In genomic region chr1:45011837-45012638, GRCh38 we compare ENCODE assay signal across 1 cellular context.
TF ChIP-seq lines count a peak whose summit lies in the region.

TSS of gene UROD (plus strand) at chr1:45012254. CDS start at chr1:45012266, 12 bp downstream.

TF ChIP-seq in K562, 482 proteins besides CTCF, POLR2A, EP300 and RAD21 (continued from another document and continues in another):
- TF ChIP-seq UBTF (IDR thresholded peaks at IDR 0.05; ENCODE audit: borderline replicate concordance in 1 of 2, low read depth in 2 of 2, low read length in 2 of 2) (0 out of 4 replicates have a peak, but pooled peaks of 1 of the 2 experiments have one; percentile 26), SIX5 (IDR thresholded peaks at IDR 0.05; ENCODE audit: borderline replicate concordance in 1 of 2, insufficient read depth in 1 of 2, low read depth in 1 of 2, low read length in 2 of 2) (peak; percentile 23 to 24; a peak in 1 of 4 replicates), GTF2F1 (IDR thresholded peaks at IDR 0.05; ENCODE audit: low read depth, low read length) (peak; percentile 56; the same call in 1 of the 2 replicates), RNF2 (IDR thresholded peaks at IDR 0.05) (peak; percentile 58; the same call in 1 of the 2 replicates), ZNF3 (CRISPR knock-in tag; IDR thresholded peaks at IDR 0.05) (0 out of 2 replicates have a peak, but pooled peaks have one; percentile 32), MAX (CRISPR knock-in tag; IDR thresholded peaks at IDR 0.05) (peak; percentile 69), FOXP4 (CRISPR knock-in tag; IDR thresholded peaks at IDR 0.05; ENCODE audit: borderline replicate concordance) (0 out of 2 replicates have a peak, but pooled peaks have one; percentile 66), CBX3 (IDR thresholded peaks at IDR 0.05; ENCODE audit: borderline replicate concordance in 1 of 2, low read length in 2 of 2) (peak in 1 of 2 experiments; percentile 16; a peak in 1 of 3 replicates), HDAC1 (IDR thresholded peaks at IDR 0.05) (peak in 1 of 2 experiments; percentile 92; a peak in 2 of 4 replicates), ZFPM2 (CRISPR knock-in tag; IDR thresholded peaks at IDR 0.05) (0 out of 2 replicates have a peak, but pooled peaks have one; percentile 69), ZNF717 (CRISPR knock-in tag; IDR thresholded peaks at IDR 0.05) (peak; percentile 84; the same call in 1 of the 2 replicates), LARP7 (IDR thresholded peaks at IDR 0.05) (0 out of 2 replicates have a peak, but pooled peaks have one; percentile 41), ZZZ3 (IDR thresholded peaks at IDR 0.05) (peak; percentile 75), PHB2 (IDR thresholded peaks at IDR 0.05; ENCODE audit: low read depth) (no peak), SAP30 (IDR thresholded peaks at IDR 0.05; ENCODE audit: borderline replicate concordance, insufficient read depth, low read depth, low read length, poor library complexity, severe bottlenecking) (peak; percentile 96), NONO (IDR thresholded peaks at IDR 0.05; ENCODE audit: low read depth in 2 of 2, low read length in 1 of 2) (peak in 1 of 2 experiments; percentile 23; a peak in 1 of 4 replicates), HIVEP1 (CRISPR knock-in tag; IDR thresholded peaks at IDR 0.05) (0 out of 2 replicates have a peak, but pooled peaks have one; percentile 53), ZSCAN29 (IDR thresholded peaks at IDR 0.05) (no peak), ARNT (IDR thresholded peaks at IDR 0.05) (peak in 1 of 2 experiments; percentile 11; a peak in 2 of 4 replicates), TBP (optimal IDR thresholded peaks at IDR 0.05; ENCODE audit: low read depth, low read length) (peak; percentile 96), CHD4 (IDR thresholded peaks at IDR 0.05; ENCODE audit: insufficient read depth, insufficient replicate concordance, low read depth, low read length, poor library complexity, severe bottlenecking) (peak; percentile 81), AFF4 (CRISPR knock-in tag; IDR thresholded peaks at IDR 0.05) (0 out of 2 replicates have a peak, but pooled peaks have one; percentile 17), ZBTB43 (CRISPR knock-in tag; IDR thresholded peaks at IDR 0.05) (peak; percentile 90), NR2C1 (IDR thresholded peaks at IDR 0.05) (peak; percentile 59; the same call in 1 of the 2 replicates), NR2C1 (tag; IDR thresholded peaks at IDR 0.05) (no peak), FOXO4 (CRISPR knock-in tag; IDR thresholded peaks at IDR 0.05) (peak; percentile 73; the same call in 1 of the 2 replicates), TFE3 (CRISPR knock-in tag; IDR thresholded peaks at IDR 0.05) (peak; percentile 99), MEF2A (IDR thresholded peaks at IDR 0.05; ENCODE audit: control insufficient read depth, low read depth, low read length) (peak; percentile 1; the same call in 1 of the 2 replicates), RBFOX2 (IDR thresholded peaks at IDR 0.05; ENCODE audit: low read depth, low read length) (peak; percentile 85), ATF1 (CRISPR knock-in tag; IDR thresholded peaks at IDR 0.05) (no peak), ATF1 (tag; IDR thresholded peaks at IDR 0.05) (peak; percentile 45), NUFIP1 (IDR thresholded peaks at IDR 0.05; ENCODE audit: partially characterized antibody) (no peak), MIER1 (IDR thresholded peaks at IDR 0.05; ENCODE audit: low read depth) (peak; percentile 22; the same call in 1 of the 2 replicates), ESRRA (IDR thresholded peaks at IDR 0.05; ENCODE audit: borderline replicate concordance, low read depth) (no peak), MAFK (IDR thresholded peaks at IDR 0.05; ENCODE audit: low read length) (peak; percentile 92), ZNF436 (CRISPR knock-in tag; IDR thresholded peaks at IDR 0.05) (0 out of 2 replicates have a peak, but pooled peaks have one; percentile 16), SIN3A (IDR thresholded peaks at IDR 0.05; ENCODE audit: borderline replicate concordance in 2 of 2, control insufficient read depth in 1 of 2, low read depth in 2 of 2, low read length in 2 of 2) (peak; percentile 94 to 96; a peak in 3 of 4 replicates), TBL1XR1 (IDR thresholded peaks at IDR 0.05; ENCODE audit: low read length in 2 of 2) (peak in 1 of 2 experiments; percentile 25; a peak in 2 of 4 replicates), RB1 (IDR thresholded peaks at IDR 0.05; ENCODE audit: low read depth) (peak; percentile 68; the same call in 1 of the 2 replicates), THRAP3 (IDR thresholded peaks at IDR 0.05; ENCODE audit: borderline replicate concordance) (peak; percentile 90; the same call in 1 of the 2 replicates), KDM5B (IDR thresholded peaks at IDR 0.05; ENCODE audit: insufficient replicate concordance, low read depth, low read length) (peak; percentile 97), E2F5 (CRISPR knock-in tag; IDR thresholded peaks at IDR 0.05) (no peak), ZNF589 (CRISPR knock-in tag; IDR thresholded peaks at IDR 0.05; ENCODE audit: low read depth) (0 out of 2 replicates have a peak, but pooled peaks have one; percentile 13), NFXL1 (CRISPR knock-in tag; IDR thresholded peaks at IDR 0.05) (peak; percentile 9; the same call in 1 of the 2 replicates), PTTG1 (tag; IDR thresholded peaks at IDR 0.05; ENCODE audit: low read depth) (0 out of 2 replicates have a peak, but pooled peaks have one; percentile 11), SIN3B (IDR thresholded peaks at IDR 0.05; ENCODE audit: low read depth) (peak; percentile 71), TAF7 (tag; IDR thresholded peaks at IDR 0.05) (peak; percentile 88), ZNF75A (CRISPR knock-in tag; IDR thresholded peaks at IDR 0.05) (0 out of 2 replicates have a peak, but pooled peaks have one; percentile 20), TCF15 (CRISPR knock-in tag; IDR thresholded peaks at IDR 0.05) (peak; percentile 43; the same call in 1 of the 2 replicates), ZNF740 (CRISPR knock-in tag; IDR thresholded peaks at IDR 0.05) (no peak), ZNF740 (tag; IDR thresholded peaks at IDR 0.05) (peak in 1 of 2 experiments; percentile 75; a peak in 1 of 4 replicates), ZNF263 (CRISPR knock-in tag; IDR thresholded peaks at IDR 0.05; ENCODE audit: borderline replicate concordance) (0 out of 2 replicates have a peak, but pooled peaks have one; percentile 8)
